ENCODE assay signal across 8 cellular contexts in genomic region chr1:66931548-66932124, GRCh38. TPM values are rescaled to one million over a fixed set of nuclear protein-coding genes. Genes with fewer than 3 reads are reported as not detected.
DNase-seq lines count a peak whose midpoint lies in the region; ATAC-seq and TF ChIP-seq lines count a peak whose summit lies in the region.

No MANE protein-coding gene starts in this region.

- no peaks in the 10 kb centered on the region for H3K9me2 ChIP-seq in DOHH2 (replicated peaks; ENCODE audit: control insufficient read depth, low read length)

- H3K4me2 ChIP-seq in DOHH2 (ENCODE audit: low read length): peak overlapping the region; percentile 87
- peak overlapping the region; percentile 89 for H3K4me2 ChIP-seq in osteoblast (ENCODE audit: insufficient read depth, low read length)

- H3F3A ChIP-seq in DOHH2 (ENCODE audit: control insufficient read depth, insufficient read depth): peaks cover 19% of the 10 kb centered on the region

- H3K4me3 ChIP-seq in DOHH2 (ENCODE audit: low read length): peak overlapping the region; percentile 89
- peak overlapping the region; percentile 94 for H3K4me3 ChIP-seq in effector memory CD4-positive, alpha-beta T cell (ENCODE audit: insufficient read depth, low read depth, low read length, poor library complexity, severe bottlenecking)
- H3K4me3 ChIP-seq in osteoblast (ENCODE audit: insufficient read depth, low read length): peak overlapping the region; percentile 89

- H3K9me3 ChIP-seq in DOHH2 (ENCODE audit: control insufficient read depth, insufficient read depth, low read length) (no peaks in the 10 kb centered on the region), osteoblast (ENCODE audit: low read depth, low read length) (no peaks in the 10 kb centered on the region)
- H3K9me3 ChIP-seq in effector memory CD4-positive, alpha-beta T cell (ENCODE audit: control insufficient read depth, low read length): no peaks in the 10 kb centered on the region

- no peak for TF ChIP-seq CTCF in DOHH2 (IDR thresholded peaks at IDR 0.05; ENCODE audit: low read depth, low read length, poor library complexity, severe bottlenecking)
- TF ChIP-seq CTCF in osteoblast (IDR thresholded peaks at IDR 0.05; ENCODE audit: extremely low read depth, low read depth, low read length): no peak

- peaks cover 28% of the 10 kb centered on the region for H3K4me1 ChIP-seq in DOHH2 (ENCODE audit: control insufficient read depth, low read length)
- peaks cover 18% of the 10 kb centered on the region for H3K4me1 ChIP-seq in effector memory CD4-positive, alpha-beta T cell (ENCODE audit: control insufficient read depth, insufficient read depth, low read length, poor library complexity, severe bottlenecking)
- H3K4me1 ChIP-seq in osteoblast (ENCODE audit: insufficient read depth, low read length): peaks cover 46% of the 10 kb centered on the region

- H2AFZ ChIP-seq in osteoblast (ENCODE audit: low read length): no peak overlapping the region

- H4K20me1 ChIP-seq in DOHH2 (ENCODE audit: control insufficient read depth, insufficient read depth, low read depth, low read length) (peaks cover 6% of the 10 kb centered on the region; the same call in 1 of the 2 replicates), osteoblast (ENCODE audit: insufficient read depth, low read length) (peaks cover 11% of the 10 kb centered on the region)

- H3K27ac ChIP-seq in DOHH2 (ENCODE audit: low read depth, low read length) (no peak overlapping the region), osteoblast (ENCODE audit: low read depth, low read length) (peak overlapping the region; percentile 90)
- H3K27ac ChIP-seq in effector memory CD4-positive, alpha-beta T cell (ENCODE audit: insufficient read depth, low read length, poor library complexity, severe bottlenecking): peak overlapping the region; percentile 96

- DNase-seq in NCI-H69 (lab: John Stamatoyannopoulos, UW): peak; percentile 35
- DNase-seq in effector memory CD4-positive, alpha-beta T cell: no peak
- DNase-seq in osteoblast (ENCODE audit: insufficient read length, low spot score, missing footprints): peak; percentile 5
- no peak for DNase-seq in SIG-M5 treated with dmso at 0.1 percent for 504 hours (lab: John Stamatoyannopoulos, UW; ENCODE audit: unreplicated experiment)
- no peak for DNase-seq in germinal center (ENCODE audit: low spot score)
- DNase-seq in effector CD4-positive, alpha-beta T cell: no peak

- no peak for ATAC-seq in HG02852 (IDR thresholded peaks at IDR 0.05; ENCODE audit: unreplicated experiment)

- H3K79me2 ChIP-seq in DOHH2 (ENCODE audit: control insufficient read depth, low read length) (peaks cover 76% of the 10 kb centered on the region), osteoblast (ENCODE audit: insufficient read depth, low read length) (peaks cover 87% of the 10 kb centered on the region)

- peaks cover 30% of the 10 kb centered on the region for H3K36me3 ChIP-seq in DOHH2 (ENCODE audit: control insufficient read depth, low read length)
- H3K36me3 ChIP-seq in effector memory CD4-positive, alpha-beta T cell (ENCODE audit: control insufficient read depth, insufficient read depth, low read length): no peaks in the 10 kb centered on the region
- H3K36me3 ChIP-seq in osteoblast (ENCODE audit: insufficient read depth, low read length): no peaks in the 10 kb centered on the region

- no peaks in the 10 kb centered on the region for H3K27me3 ChIP-seq in DOHH2 (ENCODE audit: control insufficient read depth, low read length)
- no peaks in the 10 kb centered on the region for H3K27me3 ChIP-seq in effector memory CD4-positive, alpha-beta T cell (replicated peaks; ENCODE audit: control insufficient read depth, insufficient read depth, low read length, poor library complexity, severe bottlenecking)
- H3K27me3 ChIP-seq in osteoblast (ENCODE audit: insufficient read depth, low read length): no peaks in the 10 kb centered on the region

RNA-seq across cellular contexts. Expression of gene MIER1, which starts 6.8 kb away (rescaled TPM):
- 53.2 and 58.0 TPM in 2 replicates for total RNA-seq in osteoblast

RNA-seq across cellular contexts. Expression of gene DNAI4, which starts 7.0 kb away (rescaled TPM):
- 12.7 and 15.0 TPM in 2 replicates for total RNA-seq in osteoblast

Comparison
In these comparisons a context has a peak if more than half of its experiments do, and no peak if none do; other contexts are left out.
1. DNase-seq: peak in NCI-H69 (single experiment) and osteoblast (single experiment); none in effector memory CD4-positive, alpha-beta T cell (0 of 3), SIG-M5 treated with dmso at 0.1 percent for 504 hours (single experiment), germinal center (single experiment) and effector CD4-positive, alpha-beta T cell (single experiment).
2. Peak in every context shown above with its lines, with median percentiles within 50 percentile points of each other: H3K4me3 ChIP-seq.